Comparison of ENCODE assay signal across 8 cellular contexts in genomic region chr17:37358098-37358829, GRCh38. TPM values are rescaled to one million over a fixed set of nuclear protein-coding genes. Genes with fewer than 3 reads are reported as not detected.
DNase-seq lines count a peak whose midpoint lies in the region; ATAC-seq and FAIRE-seq lines count a peak whose summit lies in the region.

No MANE protein-coding gene starts in this region.

- H3K4me1 ChIP-seq in BLaER1 (peaks cover 27% of the 10 kb centered on the region), trophoblast cell (ENCODE audit: control insufficient read depth in 1 of 2, insufficient read depth in 2 of 2, low read length in 2 of 2) (peaks cover 5 to 11% of the 10 kb centered on the region in 2 experiments), aorta (ENCODE audit: control insufficient read depth in 1 of 2, insufficient read depth in 2 of 2, low read length in 2 of 2) (peaks cover 0 to 3% of the 10 kb centered on the region in 2 donors)

- H3K36me3 ChIP-seq in BLaER1 (peaks cover 20% of the 10 kb centered on the region), trophoblast cell (ENCODE audit: control insufficient read depth in 1 of 2, insufficient read depth in 2 of 2, low read length in 2 of 2) (peaks cover 0 to 5% of the 10 kb centered on the region in 2 experiments), aorta (ENCODE audit: control insufficient read depth in 1 of 2, insufficient read depth in 2 of 2, low read length in 1 of 2) (no peaks in the 10 kb centered on the region)

- H2AFZ ChIP-seq in trophoblast cell (ENCODE audit: insufficient read depth, low read length, poor library complexity): peak overlapping the region; percentile 62

- H4K8ac ChIP-seq in trophoblast cell (ENCODE audit: low read depth, low read length): peak overlapping the region; percentile 30

- peaks cover 18% of the 10 kb centered on the region for H3K79me2 ChIP-seq in trophoblast cell (ENCODE audit: control insufficient read depth, insufficient read depth, low read length, poor library complexity)

- no peaks in the 10 kb centered on the region for H3K27me3 ChIP-seq in BLaER1
- no peaks in the 10 kb centered on the region for H3K27me3 ChIP-seq in trophoblast cell (ENCODE audit: insufficient read depth, low read length)
- H3K27me3 ChIP-seq in aorta (ENCODE audit: control insufficient read depth in 1 of 2, insufficient read depth in 2 of 2, low read length in 1 of 2): no peaks in the 10 kb centered on the region

- H4K91ac ChIP-seq in trophoblast cell (ENCODE audit: low read depth, low read length): peak overlapping the region; percentile 74

- H2BK5ac ChIP-seq in trophoblast cell (ENCODE audit: low read depth, low read length, poor library complexity): peak overlapping the region; percentile 52

- H3K4ac ChIP-seq in trophoblast cell (ENCODE audit: low read depth, low read length): peak overlapping the region; percentile 44

- peak overlapping the region; percentile 51 for H4K12ac ChIP-seq in trophoblast cell (ENCODE audit: low read depth, low read length)

- H3K4me3 ChIP-seq in BLaER1 (peak overlapping the region; percentile 98), trophoblast cell (ENCODE audit: low read depth, low read length) (peak overlapping the region; percentile 92), aorta (ENCODE audit: low read length in 2 of 2) (peak overlapping the region; percentile 6 to 79)

- H3K4me2 ChIP-seq in BLaER1 (peak overlapping the region; percentile 80), trophoblast cell (ENCODE audit: low read length) (peak overlapping the region; percentile 65)

- H2AK5ac ChIP-seq in trophoblast cell (ENCODE audit: low read length): peak overlapping the region; percentile 55

- H3K9me3 ChIP-seq in BLaER1 (no peaks in the 10 kb centered on the region), trophoblast cell (ENCODE audit: insufficient read depth, low read depth, low read length) (no peaks in the 10 kb centered on the region), aorta (ENCODE audit: control insufficient read depth, low read length) (no peaks in the 10 kb centered on the region)

- peak; percentile 42 for DNase-seq in GM19238 (ENCODE audit: insufficient read length, low spot score)
- DNase-seq in HuH-7 (ENCODE audit: low spot score): peak; percentile 65
- peak; percentile 16 for DNase-seq in RCC 7860 (ENCODE audit: low spot score)
- DNase-seq in amygdala (lab: John Stamatoyannopoulos, UW): peak in 52 of 56 donors; percentile 10 to 69 (median 47)
- no peak for DNase-seq in left ventricle myocardium superior
- DNase-seq in trophoblast cell: no peak
- DNase-seq in aorta: peak; percentile 66 to 77

- peaks cover 17% of the 10 kb centered on the region for H3K79me1 ChIP-seq in trophoblast cell (ENCODE audit: low read length)

- H3K27ac ChIP-seq in BLaER1: peak overlapping the region; percentile 91
- peak overlapping the region; percentile 80 for H3K27ac ChIP-seq in trophoblast cell (ENCODE audit: low read depth, low read length)
- H3K27ac ChIP-seq in aorta (ENCODE audit: low read depth in 1 of 2, low read length in 2 of 2): peak overlapping the region in 1 of 2 donors; percentile 4

- no CpG with 5 or more reads among the region's 21 CpGs for WGBS in trophoblast cell (ENCODE audit: extremely low coverage, insufficient coverage, insufficient read length)
- 1 to 2% methylated on average over 17 to 21 of the region's 21 CpGs for WGBS in aorta, 2 donors

- peak overlapping the region; percentile 62 for H3K18ac ChIP-seq in trophoblast cell (ENCODE audit: low read length)

- no peak overlapping the region for H2BK12ac ChIP-seq in trophoblast cell (ENCODE audit: low read length)

- intact Hi-C loops in left ventricle myocardium superior (cut with micrococcal nuclease) (no loop called here), aorta (cut with DNase I) (loop anchor here in 1 of 2 donors (2.0 kb wide), 1 partner anchor 49 kb away; the partner anchor contains the start of genes ACACA and TADA2A)

- peak overlapping the region; percentile 87 for H2BK120ac ChIP-seq in trophoblast cell (ENCODE audit: insufficient read depth, low read length, poor library complexity)

- no peak for FAIRE-seq in RCC 7860 (lab: Jason Lieb, UNC)

- H3K23ac ChIP-seq in trophoblast cell (ENCODE audit: low read length): no peak overlapping the region

- H3K14ac ChIP-seq in trophoblast cell (ENCODE audit: low read length): peak overlapping the region; percentile 30

- peak overlapping the region; percentile 96 for H3K9ac ChIP-seq in BLaER1
- peak overlapping the region; percentile 25 for H3K9ac ChIP-seq in trophoblast cell (ENCODE audit: low read length)

- ATAC-seq in left ventricle myocardium superior: peak; percentile 22
- peak; percentile 13 for ATAC-seq in aorta (ENCODE audit: low FRiP score)

- peaks cover 45% of the 10 kb centered on the region for H4K20me1 ChIP-seq in BLaER1

RNA-seq across cellular contexts. Expression of gene C17orf78, which starts 17.5 kb away (rescaled TPM):
- total RNA-seq in left ventricle myocardium superior (not detected), aorta (not detected)
- not detected in 2 replicates for polyA plus RNA-seq in trophoblast cell (2013)
- 1 to 10 TPM in 1 of 2 donors, not detected in 1; 3.0 TPM for polyA plus RNA-seq in aorta

RNA-seq across cellular contexts. Expression of gene ACACA, which starts 48.4 kb away (rescaled TPM):
- 14.3 TPM for total RNA-seq in left ventricle myocardium superior
- 38.4 and 39.4 TPM in 2 replicates for polyA plus RNA-seq in trophoblast cell (2013)
- total RNA-seq in aorta: 10 to 100 TPM; 31.6 to 49.9 TPM
- 10 to 100 TPM in 1 of 2 donors, 1 to 10 TPM in 1; 6.1 to 15.9 TPM for polyA plus RNA-seq in aorta

RNA-seq across cellular contexts. Expression of gene TADA2A, which starts 48.4 kb away (rescaled TPM):
- total RNA-seq in left ventricle myocardium superior: 10.4 TPM
- 14.1 and 14.8 TPM in 2 replicates for polyA plus RNA-seq in trophoblast cell (2013)
- total RNA-seq in aorta: 10 to 100 TPM; 23.4 to 25.6 TPM
- 10 to 100 TPM; 12.9 to 13.9 TPM for polyA plus RNA-seq in aorta

Comparison
In these comparisons a context has a peak if more than half of its experiments do, and no peak if none do; other contexts are left out.
1. H3K4me3 ChIP-seq: peak in every context shown above with its lines; median percentile 98 in BLaER1; 92 in trophoblast cell; 42 in aorta.
2. DNase-seq: peak in GM19238 (single experiment), HuH-7 (single experiment), RCC 7860 (single experiment), amygdala (52 of 56) and aorta (2 of 2); none in left ventricle myocardium superior (single experiment) and trophoblast cell (0 of 2).